In the genomic region with DNA sequence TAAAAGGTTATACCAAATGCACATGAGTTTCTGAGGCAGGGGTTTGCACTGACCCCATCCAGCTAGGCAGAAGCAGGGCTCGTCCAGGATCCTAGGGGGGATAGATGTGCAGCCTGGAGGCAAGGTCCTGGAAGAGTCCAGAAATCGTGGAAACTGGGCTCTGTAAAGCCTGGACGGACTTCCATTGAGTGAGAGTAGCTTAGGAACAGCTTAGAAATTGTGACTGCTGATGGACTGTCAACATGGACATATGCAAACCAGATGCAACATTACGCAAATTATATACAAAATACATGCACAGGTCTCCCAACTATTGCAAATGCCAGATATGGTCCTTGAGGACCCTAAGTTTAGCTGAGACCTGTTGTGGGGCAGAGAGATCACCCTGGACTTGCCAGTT, we compare ENCODE assay signal across 21 cellular contexts. TPM values are rescaled to one million over a fixed set of nuclear protein-coding genes. Genes with fewer than 3 reads are reported as not detected.
"Had no signal": no experiment of that assay in that cellular context is flagged by ENCODE, and none has a peak within 500 bp of the region (broad histone marks: within the 10 kb centered on the region; RNA-seq: fewer than 3 reads in every experiment).

No MANE protein-coding gene starts in this region.

- H3K27me3 ChIP-seq: vagina had no signal

- DNase-seq: effector memory CD4-positive, alpha-beta T cell; glutamatergic neuron; islet precursor cell; mammary epithelial cell; natural killer cell; psoas muscle; retina; spleen; stimulated activated CD4-positive, alpha-beta T cell treated with anti-CD3 and anti-CD28 coated beads, Interleukin-15, amount 100 ng/mL, for 24 hours; stimulated activated CD4-positive, alpha-beta T cell treated with anti-CD3 and anti-CD28 coated beads, Interleukin-1b, Interleukin-23, amount 100 ng/mL, for 48 hours; stimulated activated CD4-positive, alpha-beta T cell treated with anti-CD3 and anti-CD28 coated beads, Interleukin-4, amount 100 ng/mL, for 24 hours; tibial artery; upper lobe of right lung had no signal

- H3K4me1 ChIP-seq: psoas muscle, upper lobe of right lung, vagina had no signal

- H3K9me3 ChIP-seq: psoas muscle, upper lobe of right lung, vagina had no signal

- H3K36me3 ChIP-seq: gastroesophageal sphincter, spleen, tibial artery, upper lobe of right lung, vagina had no signal

- H3K27ac ChIP-seq: gastroesophageal sphincter, psoas muscle, spleen, tibial artery, upper lobe of right lung, vagina had no signal

- ATAC-seq: esophagus mucosa; gastroesophageal sphincter; left lobe of liver; natural killer cell; psoas muscle; sciatic nerve; stimulated activated memory B cell treated with anti-CD40 and anti-IgM and Interleukin-4, amounts not matched to agents 10 μg/mL and 1 μg/mL and 100 μg/mL, for 72 hours; upper lobe of right lung had no signal

- H3K4me3 ChIP-seq: gastroesophageal sphincter, psoas muscle, spleen, tibial artery, upper lobe of right lung, vagina had no signal

RNA-seq across cellular contexts. Expression of gene EMILIN3, which starts 4.7 kb away (rescaled TPM):
- total RNA-seq: fibroblast of villous mesenchyme, mammary epithelial cell, myocyte, natural killer cell, spleen, upper lobe of right lung had no signal
